Comparison of ENCODE assay signal across 1 cellular context in the genomic region with DNA sequence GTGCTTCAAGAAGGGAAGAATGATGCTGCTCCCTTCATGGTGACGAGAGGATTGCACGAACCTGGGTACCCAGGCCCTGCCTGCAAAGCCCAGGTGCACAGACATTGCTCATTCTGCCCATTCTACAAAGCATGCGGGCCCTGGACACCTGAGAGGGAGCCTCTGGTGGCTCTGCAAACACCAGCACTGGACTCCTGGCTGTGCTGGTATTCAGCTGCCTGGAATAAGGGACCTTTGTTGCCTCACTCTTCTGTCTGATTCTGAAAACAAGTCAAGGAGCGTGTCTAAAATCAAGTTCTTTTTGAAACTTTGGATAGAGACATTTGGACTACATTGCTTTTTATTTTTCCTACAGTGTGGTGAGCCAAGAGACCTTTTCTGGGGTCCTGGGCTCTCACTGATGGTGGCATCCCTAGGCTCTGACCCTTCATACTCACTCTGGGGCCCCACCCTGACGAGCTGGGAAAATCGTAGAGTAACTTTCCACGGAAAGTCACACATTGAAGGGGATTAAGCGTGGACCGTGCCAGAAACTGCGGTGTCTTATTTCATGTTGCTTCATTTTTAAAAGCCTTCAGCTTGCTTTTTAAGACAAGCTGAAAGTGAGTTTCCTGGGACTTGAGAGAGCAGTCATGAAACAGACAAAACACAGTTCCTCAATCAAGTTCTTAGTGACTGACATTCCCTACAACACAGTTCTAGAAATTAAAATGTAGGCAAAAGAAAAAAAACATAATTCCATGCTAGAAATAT.
TF ChIP-seq lines count a peak whose summit lies in the region.

No MANE protein-coding gene starts in this region.

TF ChIP-seq in HepG2, 621 proteins besides CTCF, POLR2A, EP300 and RAD21 (continued from another document):
- TF ChIP-seq, protein P1, sequence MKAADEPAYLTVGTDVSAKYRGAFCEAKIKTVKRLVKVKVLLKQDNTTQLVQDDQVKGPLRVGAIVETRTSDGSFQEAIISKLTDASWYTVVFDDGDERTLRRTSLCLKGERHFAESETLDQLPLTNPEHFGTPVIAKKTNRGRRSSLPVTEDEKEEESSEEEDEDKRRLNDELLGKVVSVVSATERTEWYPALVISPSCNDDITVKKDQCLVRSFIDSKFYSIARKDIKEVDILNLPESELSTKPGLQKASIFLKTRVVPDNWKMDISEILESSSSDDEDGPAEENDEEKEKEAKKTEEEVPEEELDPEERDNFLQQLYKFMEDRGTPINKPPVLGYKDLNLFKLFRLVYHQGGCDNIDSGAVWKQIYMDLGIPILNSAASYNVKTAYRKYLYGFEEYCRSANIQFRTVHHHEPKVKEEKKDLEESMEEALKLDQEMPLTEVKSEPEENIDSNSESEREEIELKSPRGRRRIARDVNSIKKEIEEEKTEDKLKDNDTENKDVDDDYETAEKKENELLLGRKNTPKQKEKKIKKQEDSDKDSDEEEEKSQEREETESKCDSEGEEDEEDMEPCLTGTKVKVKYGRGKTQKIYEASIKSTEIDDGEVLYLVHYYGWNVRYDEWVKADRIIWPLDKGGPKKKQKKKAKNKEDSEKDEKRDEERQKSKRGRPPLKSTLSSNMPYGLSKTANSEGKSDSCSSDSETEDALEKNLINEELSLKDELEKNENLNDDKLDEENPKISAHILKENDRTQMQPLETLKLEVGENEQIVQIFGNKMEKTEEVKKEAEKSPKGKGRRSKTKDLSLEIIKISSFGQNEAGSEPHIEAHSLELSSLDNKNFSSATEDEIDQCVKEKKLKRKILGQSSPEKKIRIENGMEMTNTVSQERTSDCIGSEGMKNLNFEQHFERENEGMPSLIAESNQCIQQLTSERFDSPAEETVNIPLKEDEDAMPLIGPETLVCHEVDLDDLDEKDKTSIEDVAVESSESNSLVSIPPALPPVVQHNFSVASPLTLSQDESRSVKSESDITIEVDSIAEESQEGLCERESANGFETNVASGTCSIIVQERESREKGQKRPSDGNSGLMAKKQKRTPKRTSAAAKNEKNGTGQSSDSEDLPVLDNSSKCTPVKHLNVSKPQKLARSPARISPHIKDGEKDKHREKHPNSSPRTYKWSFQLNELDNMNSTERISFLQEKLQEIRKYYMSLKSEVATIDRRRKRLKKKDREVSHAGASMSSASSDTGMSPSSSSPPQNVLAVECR (CRISPR knock-in tag; IDR thresholded peaks at IDR 0.05; ENCODE audit: borderline replicate concordance): 0 out of 2 replicates have a peak, but pooled peaks have one; percentile 27
- TF ChIP-seq TRIM24 (CRISPR knock-in tag; IDR thresholded peaks at IDR 0.05) (no peak), STAT5B (CRISPR knock-in tag; IDR thresholded peaks at IDR 0.05) (no peak), ZEB1 (IDR thresholded peaks at IDR 0.05; ENCODE audit: insufficient replicate concordance, low read depth) (peak; percentile 9), ZNF687 (CRISPR knock-in tag; IDR thresholded peaks at IDR 0.05) (peak; percentile 38), STAG1 (CRISPR knock-in tag; IDR thresholded peaks at IDR 0.05) (peak; percentile 11; the same call in 1 of the 2 replicates), CEBPG (CRISPR knock-in tag; IDR thresholded peaks at IDR 0.05) (0 out of 2 replicates have a peak, but pooled peaks have one; percentile 17), ISL2 (CRISPR knock-in tag; IDR thresholded peaks at IDR 0.05) (no peak), RORA (CRISPR knock-in tag; IDR thresholded peaks at IDR 0.05) (no peak), MAF1 (CRISPR knock-in tag; IDR thresholded peaks at IDR 0.05; ENCODE audit: borderline replicate concordance) (no peak), TGIF2 (CRISPR knock-in tag; IDR thresholded peaks at IDR 0.05) (no peak), ZNF564 (CRISPR knock-in tag; IDR thresholded peaks at IDR 0.05) (no peak), ZSCAN29 (CRISPR knock-in tag; conservative IDR thresholded peaks at IDR 0.05) (no peak), CAMTA2 (CRISPR knock-in tag; IDR thresholded peaks at IDR 0.05; ENCODE audit: borderline replicate concordance) (no peak), TEAD3 (CRISPR knock-in tag; optimal IDR thresholded peaks at IDR 0.05; ENCODE audit: borderline replicate concordance) (peak; percentile 57), MXD1 (CRISPR knock-in tag; IDR thresholded peaks at IDR 0.05) (no peak), MEF2D (CRISPR knock-in tag; IDR thresholded peaks at IDR 0.05) (no peak), NFYC (CRISPR knock-in tag; IDR thresholded peaks at IDR 0.05) (no peak), DRAP1 (CRISPR knock-in tag; IDR thresholded peaks at IDR 0.05) (no peak)
- TF ChIP-seq, protein P2, sequence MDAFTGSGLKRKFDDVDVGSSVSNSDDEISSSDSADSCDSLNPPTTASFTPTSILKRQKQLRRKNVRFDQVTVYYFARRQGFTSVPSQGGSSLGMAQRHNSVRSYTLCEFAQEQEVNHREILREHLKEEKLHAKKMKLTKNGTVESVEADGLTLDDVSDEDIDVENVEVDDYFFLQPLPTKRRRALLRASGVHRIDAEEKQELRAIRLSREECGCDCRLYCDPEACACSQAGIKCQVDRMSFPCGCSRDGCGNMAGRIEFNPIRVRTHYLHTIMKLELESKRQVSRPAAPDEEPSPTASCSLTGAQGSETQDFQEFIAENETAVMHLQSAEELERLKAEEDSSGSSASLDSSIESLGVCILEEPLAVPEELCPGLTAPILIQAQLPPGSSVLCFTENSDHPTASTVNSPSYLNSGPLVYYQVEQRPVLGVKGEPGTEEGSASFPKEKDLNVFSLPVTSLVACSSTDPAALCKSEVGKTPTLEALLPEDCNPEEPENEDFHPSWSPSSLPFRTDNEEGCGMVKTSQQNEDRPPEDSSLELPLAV (CRISPR knock-in tag; conservative IDR thresholded peaks at IDR 0.05; ENCODE audit: low read depth): no peak
- TF ChIP-seq, protein P3, sequence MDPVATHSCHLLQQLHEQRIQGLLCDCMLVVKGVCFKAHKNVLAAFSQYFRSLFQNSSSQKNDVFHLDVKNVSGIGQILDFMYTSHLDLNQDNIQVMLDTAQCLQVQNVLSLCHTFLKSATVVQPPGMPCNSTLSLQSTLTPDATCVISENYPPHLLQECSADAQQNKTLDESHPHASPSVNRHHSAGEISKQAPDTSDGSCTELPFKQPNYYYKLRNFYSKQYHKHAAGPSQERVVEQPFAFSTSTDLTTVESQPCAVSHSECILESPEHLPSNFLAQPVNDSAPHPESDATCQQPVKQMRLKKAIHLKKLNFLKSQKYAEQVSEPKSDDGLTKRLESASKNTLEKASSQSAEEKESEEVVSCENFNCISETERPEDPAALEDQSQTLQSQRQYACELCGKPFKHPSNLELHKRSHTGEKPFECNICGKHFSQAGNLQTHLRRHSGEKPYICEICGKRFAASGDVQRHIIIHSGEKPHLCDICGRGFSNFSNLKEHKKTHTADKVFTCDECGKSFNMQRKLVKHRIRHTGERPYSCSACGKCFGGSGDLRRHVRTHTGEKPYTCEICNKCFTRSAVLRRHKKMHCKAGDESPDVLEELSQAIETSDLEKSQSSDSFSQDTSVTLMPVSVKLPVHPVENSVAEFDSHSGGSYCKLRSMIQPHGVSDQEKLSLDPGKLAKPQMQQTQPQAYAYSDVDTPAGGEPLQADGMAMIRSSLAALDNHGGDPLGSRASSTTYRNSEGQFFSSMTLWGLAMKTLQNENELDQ (CRISPR knock-in tag; IDR thresholded peaks at IDR 0.05; ENCODE audit: borderline replicate concordance): no peak
- TF ChIP-seq, protein P4, sequence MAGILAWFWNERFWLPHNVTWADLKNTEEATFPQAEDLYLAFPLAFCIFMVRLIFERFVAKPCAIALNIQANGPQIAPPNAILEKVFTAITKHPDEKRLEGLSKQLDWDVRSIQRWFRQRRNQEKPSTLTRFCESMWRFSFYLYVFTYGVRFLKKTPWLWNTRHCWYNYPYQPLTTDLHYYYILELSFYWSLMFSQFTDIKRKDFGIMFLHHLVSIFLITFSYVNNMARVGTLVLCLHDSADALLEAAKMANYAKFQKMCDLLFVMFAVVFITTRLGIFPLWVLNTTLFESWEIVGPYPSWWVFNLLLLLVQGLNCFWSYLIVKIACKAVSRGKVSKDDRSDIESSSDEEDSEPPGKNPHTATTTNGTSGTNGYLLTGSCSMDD (CRISPR knock-in tag; IDR thresholded peaks at IDR 0.05): no peak
- TF ChIP-seq, protein P5, sequence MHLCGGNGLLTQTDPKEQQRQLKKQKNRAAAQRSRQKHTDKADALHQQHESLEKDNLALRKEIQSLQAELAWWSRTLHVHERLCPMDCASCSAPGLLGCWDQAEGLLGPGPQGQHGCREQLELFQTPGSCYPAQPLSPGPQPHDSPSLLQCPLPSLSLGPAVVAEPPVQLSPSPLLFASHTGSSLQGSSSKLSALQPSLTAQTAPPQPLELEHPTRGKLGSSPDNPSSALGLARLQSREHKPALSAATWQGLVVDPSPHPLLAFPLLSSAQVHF (CRISPR knock-in tag; IDR thresholded peaks at IDR 0.05): no peak
